ENCODE assay signal across 8 cellular contexts in the genomic region with DNA sequence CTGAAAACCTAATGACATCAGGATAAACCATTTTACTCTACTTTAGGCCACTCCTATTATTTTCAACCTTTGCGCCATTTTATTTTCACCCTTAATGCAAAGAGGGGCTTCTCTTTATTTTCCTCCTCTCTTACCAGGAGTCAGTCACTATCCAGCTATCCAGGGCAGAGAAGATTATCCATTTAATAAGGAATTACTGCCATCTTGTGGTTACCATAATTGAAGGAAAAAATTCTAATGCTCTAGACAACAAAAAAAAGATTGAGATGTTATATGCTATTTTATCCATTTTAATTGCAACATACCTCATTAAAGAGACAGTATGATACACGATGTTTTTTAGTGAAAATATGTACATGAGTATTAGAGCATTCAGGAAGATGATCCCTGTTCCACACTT.
DNase-seq lines count a peak whose midpoint lies in the region; ATAC-seq lines count a peak whose summit lies in the region.

No MANE protein-coding gene starts in this region.

- no peaks in the 10 kb centered on the region for H3K4me1 Mint-ChIP-seq in activated T-cell treated with anti-CD3 and anti-CD28 coated beads, Interleukin-2, amount 50 U/mL, for 72 hours (ENCODE audit: low read depth)

- no peak overlapping the region for H3K27ac Mint-ChIP-seq in activated T-cell treated with anti-CD3 and anti-CD28 coated beads, Interleukin-2, amount 50 U/mL, for 72 hours

- ATAC-seq in HG03521 (IDR thresholded peaks at IDR 0.05; ENCODE audit: unreplicated experiment), result no peak
- ATAC-seq in activated T-cell treated with anti-CD3 and anti-CD28 coated beads, Interleukin-2, amount 50 U/mL, for 72 hours (replicated peaks in 1 of 2), result no peak

- H3K27me3 Mint-ChIP-seq in activated T-cell treated with anti-CD3 and anti-CD28 coated beads, Interleukin-2, amount 50 U/mL, for 72 hours (ENCODE audit: low read depth), result no peaks in the 10 kb centered on the region

- no peaks in the 10 kb centered on the region for H3K36me3 Mint-ChIP-seq in activated T-cell treated with anti-CD3 and anti-CD28 coated beads, Interleukin-2, amount 50 U/mL, for 72 hours (ENCODE audit: insufficient read depth in 2 of 2)

- H3K9me3 Mint-ChIP-seq in activated T-cell treated with anti-CD3 and anti-CD28 coated beads, Interleukin-2, amount 50 U/mL, for 72 hours, result peaks cover under 1 to 4% of the 10 kb centered on the region in 2 donors

- peak; percentile 43 for DNase-seq in NCI-H1105 treated with DMSO at 0.1 percent for 48 hours (lab: John Stamatoyannopoulos, UW)
- DNase-seq in NCI-H1105 (lab: John Stamatoyannopoulos, UW), result no peak
- DNase-seq in NCI-H524 (lab: John Stamatoyannopoulos, UW), result peak; percentile 8 to 53
- peak; percentile 39 for DNase-seq in dermis blood vessel endothelial cell
- peak; percentile 59 for DNase-seq in pons (ENCODE audit: low spot score)
- no peak for DNase-seq in activated T-cell treated with anti-CD3 and anti-CD28 coated beads, Interleukin-2, amount 50 U/mL, for 72 hours
- DNase-seq in epidermal melanocyte (ENCODE audit: insufficient read length, low spot score), result no peak

- H3K4me3 Mint-ChIP-seq in activated T-cell treated with anti-CD3 and anti-CD28 coated beads, Interleukin-2, amount 50 U/mL, for 72 hours, result no peak overlapping the region

Comparison
In these comparisons a context has a peak if more than half of its experiments do, and no peak if none do; other contexts are left out.
1. DNase-seq: peak in NCI-H1105 treated with DMSO at 0.1 percent for 48 hours (single experiment), NCI-H524 (2 of 2), dermis blood vessel endothelial cell (single experiment) and pons (single experiment); none in NCI-H1105 (single experiment), activated T-cell treated with anti-CD3 and anti-CD28 coated beads, Interleukin-2, amount 50 U/mL, for 72 hours (0 of 2) and epidermal melanocyte (single experiment).